Comparison of ENCODE assay signal across 10 cellular contexts in the genomic region with DNA sequence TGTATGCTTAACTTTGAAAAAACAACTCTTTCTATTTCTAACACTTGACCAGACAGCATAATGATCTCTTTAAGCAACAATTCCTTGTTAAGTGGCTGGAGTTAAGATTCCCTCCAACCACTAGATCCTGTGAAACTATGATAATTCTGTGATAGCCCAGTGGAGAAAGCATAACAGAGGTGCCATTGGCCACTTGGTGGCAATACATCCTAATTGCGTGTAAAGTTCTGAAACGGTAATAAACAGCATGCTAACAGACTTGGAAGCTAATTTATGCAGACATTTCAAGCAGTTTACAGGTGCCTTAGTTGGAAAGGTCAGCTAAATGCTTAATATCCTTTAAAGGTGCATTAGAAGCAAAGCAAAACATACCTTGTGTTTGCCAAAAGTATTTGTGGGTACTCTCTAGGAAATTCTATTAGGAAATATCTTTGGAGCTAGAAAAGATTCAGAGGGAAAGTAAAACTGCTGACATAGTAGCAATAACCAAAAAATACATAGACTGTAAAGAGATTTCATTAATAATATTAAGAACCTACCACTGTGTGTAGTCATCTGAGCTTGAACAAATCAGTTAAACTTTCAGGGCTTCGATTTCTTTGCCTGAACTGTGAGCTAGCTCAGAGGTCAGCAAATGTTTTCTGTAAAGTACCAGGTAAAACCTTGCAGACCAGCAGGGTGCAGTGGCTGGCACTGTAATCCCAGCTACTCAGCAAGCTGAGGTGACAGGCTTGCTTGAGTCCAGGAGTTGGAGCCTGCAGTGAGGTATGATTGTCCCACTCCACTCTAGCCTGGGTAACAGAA. TPM values are rescaled to one million over a fixed set of nuclear protein-coding genes. Genes with fewer than 3 reads are reported as not detected.
A peak's percentile ranks its signal among the peaks of the same experiment; 100 is the strongest.
DNase-seq lines count a peak whose midpoint lies in the region; ATAC-seq, FAIRE-seq and TF ChIP-seq lines count a peak whose summit lies in the region.
"Had no signal": no experiment of that assay in that cellular context is flagged by ENCODE, and none has a peak within 500 bp of the region (broad histone marks: within the 10 kb centered on the region; RNA-seq: fewer than 3 reads in every experiment).

No MANE protein-coding gene starts in this region.

- H3K27ac ChIP-seq in HL-60 (replicated peaks) (peak overlapping the region; percentile 13; the same call in 1 of the 2 replicates), K562 (ENCODE audit: extremely low read depth, low read depth, low read length) (no peak overlapping the region), parathyroid adenoma (no peak overlapping the region)
- H3K27ac ChIP-seq: SJSA1 had no signal

- H2AFZ ChIP-seq in K562 (ENCODE audit: low read depth, low read length) (no peak overlapping the region), parathyroid adenoma (peak overlapping the region; percentile 56)

- H3K9me3 Mint-ChIP-seq in endothelial cell (ENCODE audit: unreplicated experiment), result no peaks in the 10 kb centered on the region

- in situ Hi-C loops in K562 (cut with MboI), result no loop called here

- intact Hi-C loops in K562 (cut with micrococcal nuclease), result loop anchor here (5.0 kb wide), 1 partner anchor 51 kb away; no protein-coding TSS in a partner anchor

- no peaks in the 10 kb centered on the region for H4K20me1 ChIP-seq in K562 (replicated peaks; ENCODE audit: control insufficient read depth, insufficient read depth, low read length)

- H3K79me2 ChIP-seq in K562 (ENCODE audit: control insufficient read depth, insufficient read depth, low read length), result no peaks in the 10 kb centered on the region
- H3K79me2 ChIP-seq in parathyroid adenoma, result no peaks in the 10 kb centered on the region

- H3K9me3 ChIP-seq in K562 (replicated peaks; ENCODE audit: control insufficient read depth, insufficient read depth, low read depth, low read length), result no peaks in the 10 kb centered on the region
- H3K9me3 ChIP-seq in parathyroid adenoma (ENCODE audit: control insufficient read depth, low read length), result no peaks in the 10 kb centered on the region
- H3K9me3 ChIP-seq: SJSA1 had no signal

- H3K4me2 ChIP-seq in K562 (ENCODE audit: insufficient read depth, low read length) (no peak overlapping the region), parathyroid adenoma (ENCODE audit: low read length) (no peak overlapping the region)

- 3% methylated on average over 3 of the region's 3 CpGs for WGBS in K562 (ENCODE audit: insufficient coverage, low coverage, missing lambda C conversion rate)

- H3K36me3 Mint-ChIP-seq in endothelial cell (ENCODE audit: low read depth, unreplicated experiment), result no peaks in the 10 kb centered on the region

- peak; percentile 7 to 47; a peak in 2 of 4 replicates for TF ChIP-seq RAD21 in K562 (CRISPR knock-in tag; conservative IDR thresholded peaks at IDR 0.05 in 1 of 2, IDR thresholded peaks at IDR 0.05 in 1 of 2)

- H3K9ac ChIP-seq in K562 (ENCODE audit: insufficient read depth in 1 of 2, low read depth in 2 of 2, low read length in 2 of 2), result no peak overlapping the region
- no peak overlapping the region for H3K9ac ChIP-seq in parathyroid adenoma

- peak; percentile 19 to 43 for DNase-seq in NOMO-1 (lab: John Stamatoyannopoulos, UW; ENCODE audit: unreplicated experiment in 2 of 2)
- no peak for DNase-seq in NOMO-1 treated with dmso at 0.1 percent for 144 hours (lab: John Stamatoyannopoulos, UW; ENCODE audit: unreplicated experiment)
- peak in 1 of 2 experiments; percentile 61 for DNase-seq in HL-60 (ENCODE audit: low read depth in 1 of 2, low spot score in 1 of 2)
- DNase-seq in K562 (ENCODE audit: extremely low read depth in 1 of 4, low spot score in 3 of 4), result peak in 1 of 4 experiments; percentile 4
- no peak for DNase-seq in GOT3 (lab: John Stamatoyannopoulos, UW)
- DNase-seq in endothelial cell (ENCODE audit: low spot score), result no peak
- DNase-seq: C1 segment of cervical spinal cord had no signal

- no peak for TF ChIP-seq POLR2A in K562 (conservative IDR thresholded peaks at IDR 0.05)

- H3K27me3 ChIP-seq in HL-60 (ENCODE audit: insufficient read depth, poor library complexity, severe bottlenecking) (no peaks in the 10 kb centered on the region), K562 (ENCODE audit: control insufficient read depth in 2 of 2, insufficient read depth in 2 of 2, low read length in 2 of 2) (no peaks in the 10 kb centered on the region; a peak in 1 of 5 replicates), parathyroid adenoma (ENCODE audit: control insufficient read depth, insufficient read depth, low read length) (no peaks in the 10 kb centered on the region)

- TF ChIP-seq EP300 in K562 (IDR thresholded peaks at IDR 0.05; ENCODE audit: low read length), result no peak

- no peaks in the 10 kb centered on the region for H3K4me1 ChIP-seq in K562 (replicated peaks in 1 of 2; ENCODE audit: control insufficient read depth in 2 of 2, insufficient read depth in 2 of 2, low read length in 2 of 2)
- peaks cover 6% of the 10 kb centered on the region for H3K4me1 ChIP-seq in parathyroid adenoma
- H3K4me1 ChIP-seq: SJSA1 had no signal

- no peaks in the 10 kb centered on the region for H3K4me1 Mint-ChIP-seq in endothelial cell (ENCODE audit: unreplicated experiment)

- no peaks in the 10 kb centered on the region for H3K9me1 ChIP-seq in K562 (ENCODE audit: control insufficient read depth, insufficient read depth, low read length)

- POLR2A ChIA-PET in K562 (lab: Yijun Ruan, JAX), result interaction anchor here (0.9 to 1.1 kb wide), 2 partner anchors 9 to 25 kb away, joined by 3 read pairs; no protein-coding TSS in a partner anchor

- H3K4me3 Mint-ChIP-seq in endothelial cell (ENCODE audit: unreplicated experiment), result no peak overlapping the region

- CTCF ChIA-PET in K562 (lab: Yijun Ruan, JAX; ENCODE audit: low intra/inter-chr PET ratio), result interaction anchor here (0.6 kb wide), 1 partner anchor 761 kb away, joined by 3 read pairs; no protein-coding TSS in a partner anchor

- H3K36me3 ChIP-seq in K562 (ENCODE audit: control insufficient read depth, insufficient read depth, low read length) (no peaks in the 10 kb centered on the region), parathyroid adenoma (ENCODE audit: control insufficient read depth, insufficient read depth, low read length) (no peaks in the 10 kb centered on the region)
- H3K36me3 ChIP-seq: SJSA1 had no signal

- FAIRE-seq in K562 (lab: Jason Lieb, UNC), result no peak

- BruUV-seq in K562 (replicated peaks; lab: Mats Ljungman, UMichigan), result no TSS peak

- H3K27me3 Mint-ChIP-seq in endothelial cell (ENCODE audit: unreplicated experiment), result no peaks in the 10 kb centered on the region

- H3K4me3 ChIP-seq in HL-60 (replicated peaks; ENCODE audit: insufficient read depth, low read length), result no peak overlapping the region
- H3K4me3 ChIP-seq in K562, result no peak overlapping the region
- no peak overlapping the region for H3K4me3 ChIP-seq in parathyroid adenoma (ENCODE audit: low read depth, low read length)
- H3K4me3 ChIP-seq: SJSA1 had no signal

- ATAC-seq in K562 (peak; percentile 61; the same call in 2 of the 3 replicates), HG03175 (IDR thresholded peaks at IDR 0.05; ENCODE audit: unreplicated experiment) (no peak)

- TF ChIP-seq CTCF in HL-60 (IDR thresholded peaks at IDR 0.05; ENCODE audit: insufficient read depth, low read length) (no peak), K562 (IDR thresholded peaks at IDR 0.05 in 2 of 3, conservative IDR thresholded peaks at IDR 0.05 in 1 of 3; ENCODE audit: insufficient read depth in 2 of 3, low read depth in 1 of 3, low read length in 3 of 3) (peak in 2 of 3 experiments; percentile 12 to 47; a peak in 2 of 6 replicates), parathyroid adenoma (IDR thresholded peaks at IDR 0.05) (peak; percentile 45), endothelial cell (IDR thresholded peaks at IDR 0.05; ENCODE audit: unreplicated experiment) (no peak)

- H3K27ac Mint-ChIP-seq in endothelial cell (ENCODE audit: unreplicated experiment), result no peak overlapping the region

TF ChIP-seq in K562, 482 proteins besides CTCF, POLR2A, EP300 and RAD21:
- TF ChIP-seq ZNF316 (IDR thresholded peaks at IDR 0.05) (peak; percentile 43; the same call in 1 of the 2 replicates), PHF21A (IDR thresholded peaks at IDR 0.05; ENCODE audit: borderline replicate concordance, low read depth) (no peak)

RNA-seq across cellular contexts. Expression of gene CSTA, which starts 19.0 kb away (rescaled TPM):
- total RNA-seq in K562 (2011; cell fraction: chromatin; rRNA removed; ENCODE audit: low replicate concordance), result not detected in 2 replicates
- not detected in 2 replicates for total RNA-seq in K562 (2011; cell fraction: nucleolus; rRNA removed)
- not detected in 2 replicates for total RNA-seq in K562 (2011; cell fraction: nucleoplasm; rRNA removed)
- total RNA-seq in K562 (2014; rRNA removed) (0.68 and 0.73 TPM in 2 replicates), K562 (2014; rRNA removed; fragmentation: Illumina TruSeq; extraction: Trizol) (1.5 and 2.0 TPM in 2 replicates), K562 (2015; rRNA removed; fragmentation: Illumina TruSeq; extraction: Trizol) (3.1 and 3.7 TPM in 2 replicates), K562 (2021) (0.44 and 1.0 TPM in 2 replicates), endothelial cell (ENCODE audit: unreplicated experiment) (not detected)
- polyA plus RNA-seq in K562 (2011; rRNA removed) (0.11 TPM in 2 replicates), K562 (2014; fragmentation: Illumina TruSeq; extraction: Trizol) (1.2 and 1.3 TPM in 2 replicates), K562 (2014; fragmentation: Nextera tagmentation; extraction: Ambion mirVana) (1 to 10 TPM in 1 of 2 experiments, under 1 TPM in 1; 0.78 to 1.1 TPM), K562 (2014; rRNA removed) (0.94 and 2.3 TPM in 2 replicates)
- polyA plus RNA-seq in K562 (2011; cell fraction: cytosol; rRNA removed), result not detected in 2 replicates
- polyA plus RNA-seq in K562 (2011; cell fraction: nucleus; rRNA removed), result not detected in 2 replicates
- polyA plus RNA-seq in K562 (2012), result 1.2 and 26.8 TPM in 2 replicates
- not detected in 2 replicates for polyA minus RNA-seq in K562 (2011; rRNA and poly(A)+ RNA removed)
- polyA minus RNA-seq in K562 (2011; cell fraction: cytosol; rRNA and poly(A)+ RNA removed), result not detected in 2 replicates
- polyA minus RNA-seq in K562 (2011; cell fraction: nucleus; rRNA and poly(A)+ RNA removed), result not detected in 2 replicates
- total RNA-seq: SJSA1 had no signal

Comparison
In these comparisons a context has a peak if more than half of its experiments do, and no peak if none do; other contexts are left out.
1. DNase-seq: peak in NOMO-1 (2 of 2); none in NOMO-1 treated with dmso at 0.1 percent for 144 hours (single experiment), GOT3 (single experiment) and endothelial cell (single experiment).
2. CTCF ChIP-seq: peak in K562 (2 of 3) and parathyroid adenoma (single experiment); none in HL-60 (single experiment) and endothelial cell (single experiment).